In genomic region chr12:92094301-92094700, GRCh38 we compare ENCODE assay signal across 7 cellular contexts. TPM values are rescaled to one million over a fixed set of nuclear protein-coding genes. Genes with fewer than 3 reads are reported as not detected.
DNase-seq lines count a peak whose midpoint lies in the region; ATAC-seq, FAIRE-seq and TF ChIP-seq lines count a peak whose summit lies in the region.
"Not testable (repeated sequence)": the region's sequence is repeated elsewhere in the genome, so short reads cannot be mapped to it uniquely, and the experiment has no call there.

No MANE protein-coding gene starts in this region.

- H3K4me2 ChIP-seq in OCI-LY1 (ENCODE audit: low read length): not testable (repeated sequence)
- peak overlapping the region; percentile 31 for H3K4me2 ChIP-seq in astrocyte (ENCODE audit: low read length)

- peak overlapping the region; percentile 79 for H3K27ac Mint-ChIP-seq in astrocyte (ENCODE audit: unreplicated experiment)

- ATAC-seq in GM18505 (IDR thresholded peaks at IDR 0.05; ENCODE audit: unreplicated experiment): peak; percentile 62
- ATAC-seq in GM21367 (IDR thresholded peaks at IDR 0.05; ENCODE audit: unreplicated experiment): peak; percentile 67
- peak; percentile 81 for ATAC-seq in HG02759 (IDR thresholded peaks at IDR 0.05; ENCODE audit: unreplicated experiment)
- ATAC-seq in HG03439 (IDR thresholded peaks at IDR 0.05; ENCODE audit: unreplicated experiment): peak; percentile 57

- H3K4me3 ChIP-seq in OCI-LY1 (ENCODE audit: low read depth, low read length, poor library complexity, severe bottlenecking); astrocyte (ENCODE audit: insufficient read depth, low read depth, low read length): not testable (repeated sequence)

- H2AFZ ChIP-seq in OCI-LY1 (ENCODE audit: low read length): 0 out of 2 replicates have a peak overlapping the region, but pooled peaks have one; percentile 34
- not testable (repeated sequence) for H2AFZ ChIP-seq in astrocyte (ENCODE audit: low read depth, low read length)

- H3F3A ChIP-seq in OCI-LY1 (ENCODE audit: insufficient read depth, low read length): not testable (repeated sequence)

- TF ChIP-seq POLR2A in GM18505 (IDR thresholded peaks at IDR 0.05; ENCODE audit: borderline replicate concordance, extremely low read depth, insufficient read depth, insufficient read length): peak; percentile 19

- not testable (repeated sequence) for H3K9me3 Mint-ChIP-seq in astrocyte (ENCODE audit: unreplicated experiment)

- not testable (repeated sequence) for H3K27me3 ChIP-seq in OCI-LY1 (ENCODE audit: insufficient read depth, low read length); astrocyte (ENCODE audit: insufficient read depth, low read length)

- DNase-seq in astrocyte (ENCODE audit: low read depth) (peak; percentile 68), glomerular visceral epithelial cell (ENCODE audit: extremely low spot score) (peak; percentile 60)

- H3K4me3 Mint-ChIP-seq in astrocyte (ENCODE audit: unreplicated experiment): not testable (repeated sequence)

- not testable (repeated sequence) for H3K36me3 Mint-ChIP-seq in astrocyte (ENCODE audit: low read depth, unreplicated experiment)

- H3K79me2 ChIP-seq in OCI-LY1 (ENCODE audit: insufficient read depth, low read length); astrocyte (ENCODE audit: insufficient read depth, low read length): not testable (repeated sequence)

- H3K4me1 ChIP-seq in OCI-LY1 (ENCODE audit: insufficient read depth, low read length, severe bottlenecking) (peaks cover 12% of the 10 kb centered on the region), astrocyte (ENCODE audit: insufficient read depth, low read length) (peaks cover 18% of the 10 kb centered on the region)

- not testable (repeated sequence) for H4K20me1 ChIP-seq in OCI-LY1 (ENCODE audit: insufficient read depth, low read length); astrocyte (ENCODE audit: insufficient read depth, low read length)

- H3K9ac ChIP-seq in OCI-LY1 (ENCODE audit: low read length); astrocyte (ENCODE audit: low read length): not testable (repeated sequence)

- H3K36me3 ChIP-seq in OCI-LY1 (ENCODE audit: insufficient read depth, low read length); astrocyte (ENCODE audit: insufficient read depth, low read length): not testable (repeated sequence)

- H3K4me1 Mint-ChIP-seq in astrocyte (ENCODE audit: low read depth, unreplicated experiment): peaks cover 19% of the 10 kb centered on the region

- not testable (repeated sequence) for H3K27ac ChIP-seq in OCI-LY1 (ENCODE audit: low read depth, low read length, poor library complexity, severe bottlenecking)
- H3K27ac ChIP-seq in astrocyte (ENCODE audit: low read depth, low read length): peak overlapping the region; percentile 66

- not testable (repeated sequence) for H3K27me3 Mint-ChIP-seq in astrocyte (ENCODE audit: low read depth, unreplicated experiment)

- H3K9me3 ChIP-seq in OCI-LY1 (ENCODE audit: low read length); astrocyte (ENCODE audit: insufficient read depth, low read depth, low read length): not testable (repeated sequence)

- not testable (repeated sequence) for H3K9me2 ChIP-seq in OCI-LY1 (ENCODE audit: low read depth, low read length)

- FAIRE-seq in astrocyte (lab: Jason Lieb, UNC): not testable (repeated sequence)

- TF ChIP-seq CTCF in OCI-LY1 (IDR thresholded peaks at IDR 0.05; ENCODE audit: low read length); astrocyte (IDR thresholded peaks at IDR 0.05; ENCODE audit: insufficient read depth, low read depth, low read length): not testable (repeated sequence)

RNA-seq across cellular contexts. Expression of gene BTG1, which starts 51.3 kb away (rescaled TPM):
- 56.5 and 63.7 TPM in 2 replicates for total RNA-seq in astrocyte
